In the genomic region with DNA sequence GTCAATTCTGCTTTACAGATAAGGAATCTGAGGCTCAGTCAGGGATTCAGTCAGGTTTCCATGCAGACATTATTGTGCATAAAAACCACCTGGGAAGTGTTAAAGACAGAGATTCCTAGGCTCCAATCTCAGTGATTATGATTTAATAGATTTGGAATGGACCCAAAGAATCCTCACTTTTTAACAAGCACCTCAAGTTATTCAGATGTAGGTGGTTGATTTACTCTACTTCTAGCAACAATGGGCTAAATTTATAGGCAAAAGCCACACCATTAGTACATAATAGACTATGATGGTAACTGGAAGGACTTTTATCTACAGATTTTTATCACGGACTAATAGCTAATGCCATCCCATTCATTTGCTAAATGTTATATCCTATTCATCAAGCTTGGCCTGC, we compare ENCODE assay signal across 23 cellular contexts. TPM values are rescaled to one million over a fixed set of nuclear protein-coding genes. Genes with fewer than 3 reads are reported as not detected.
DNase-seq lines count a peak whose midpoint lies in the region; ATAC-seq and TF ChIP-seq lines count a peak whose summit lies in the region.
"Had no signal": no experiment of that assay in that cellular context is flagged by ENCODE, and none has a peak within 500 bp of the region (broad histone marks: within the 10 kb centered on the region; RNA-seq: fewer than 3 reads in every experiment).

No MANE protein-coding gene starts in this region.

- H3F3A ChIP-seq in smooth muscle cell (ENCODE audit: low read depth): peaks cover 18% of the 10 kb centered on the region

- 52% methylated on average over 1 of the region's 1 CpG for WGBS in hepatocyte (ENCODE audit: low lambda C conversion rate, missing lambda C conversion rate)
- WGBS in smooth muscle cell (ENCODE audit: low lambda C conversion rate): 75% methylated on average over 1 of the region's 1 CpG

- H3K4me3 Mint-ChIP-seq in nephron: no peak overlapping the region
- H3K4me3 Mint-ChIP-seq: CD14-positive monocyte; CD4-positive, alpha-beta T cell; CD8-positive, alpha-beta memory T cell had no signal

- no peaks in the 10 kb centered on the region for H4K20me1 ChIP-seq in hepatocyte (ENCODE audit: insufficient read depth, poor library complexity, severe bottlenecking)
- H4K20me1 ChIP-seq in smooth muscle cell (ENCODE audit: low read depth): peaks cover 97% of the 10 kb centered on the region
- H4K20me1 ChIP-seq: BLaER1 treated with 17β-estradiol and CSF1 and Interleukin-3, amounts not matched to agents 10 nM and 100 nM had no signal

- H3K9ac ChIP-seq in smooth muscle cell (ENCODE audit: low read depth): no peak overlapping the region
- H3K9ac ChIP-seq: BLaER1 treated with 17β-estradiol and CSF1 and Interleukin-3, amounts not matched to agents 10 nM and 100 nM had no signal

- no peaks in the 10 kb centered on the region; a peak in 1 of 3 replicates for H3K36me3 ChIP-seq in HEK293 (ENCODE audit: control insufficient read depth in 2 of 2, insufficient read depth in 1 of 2, low read length in 2 of 2)
- H3K36me3 ChIP-seq in hepatocyte (replicated peaks; ENCODE audit: insufficient read depth, low read depth): no peaks in the 10 kb centered on the region
- no peaks in the 10 kb centered on the region for H3K36me3 ChIP-seq in smooth muscle cell (ENCODE audit: low read depth)
- H3K36me3 ChIP-seq: BE2C; BLaER1 treated with 17β-estradiol and CSF1 and Interleukin-3, amounts not matched to agents 10 nM and 100 nM; HAP-1 had no signal

- no peak for ATAC-seq in GM19463 (IDR thresholded peaks at IDR 0.05; ENCODE audit: unreplicated experiment)
- ATAC-seq: A549, GM12878 had no signal

- no peak for DNase-seq in hepatocyte (ENCODE audit: low spot score)
- no peak for DNase-seq in smooth muscle cell (lab: John Stamatoyannopoulos, UW; ENCODE audit: unreplicated experiment)
- DNase-seq in NCI-H146 treated with DMSO at 0.1 percent for 48 hours (lab: John Stamatoyannopoulos, UW; ENCODE audit: unreplicated experiment): no peak
- no peak for DNase-seq in NCI-H1092 (lab: John Stamatoyannopoulos, UW)
- DNase-seq: 8988T; ACHN; AML-193; BE2C; CD4-positive, alpha-beta T cell; CD8-positive, alpha-beta memory T cell; DMS 273 treated with DMSO at 0.1 percent for 48 hours; DMS79; EL; GDM1; GOT3 had no signal

- H3K9me3 Mint-ChIP-seq in nephron: no peaks in the 10 kb centered on the region
- H3K9me3 Mint-ChIP-seq: CD4-positive, alpha-beta T cell; CD8-positive, alpha-beta memory T cell had no signal

- peaks cover 27% of the 10 kb centered on the region for H3K4me1 ChIP-seq in HEK293 (ENCODE audit: control insufficient read depth, insufficient read depth, low read length)
- peaks cover 8% of the 10 kb centered on the region for H3K4me1 ChIP-seq in hepatocyte (ENCODE audit: insufficient read depth)
- H3K4me1 ChIP-seq in smooth muscle cell (ENCODE audit: low read depth): peaks cover 5% of the 10 kb centered on the region
- H3K4me1 ChIP-seq: BE2C; BLaER1 treated with 17β-estradiol and CSF1 and Interleukin-3, amounts not matched to agents 10 nM and 100 nM had no signal

- H3K27me3 Mint-ChIP-seq in nephron (ENCODE audit: low read depth): no peaks in the 10 kb centered on the region

- CTCF ChIA-PET in HEK293 (lab: Yijun Ruan, JAX): interaction anchor here (1.0 to 1.9 kb wide), 3 partner anchors 93 to 122 kb away, joined by 3 to 6 read pairs (median 4); no protein-coding TSS in a partner anchor

- H3K9me3 ChIP-seq in HEK293 (ENCODE audit: control insufficient read depth, insufficient read depth, low read depth, low read length) (no peaks in the 10 kb centered on the region), hepatocyte (ENCODE audit: low read depth) (no peaks in the 10 kb centered on the region), smooth muscle cell (replicated peaks; ENCODE audit: low read depth) (no peaks in the 10 kb centered on the region)
- H3K9me3 ChIP-seq: A549; BE2C; BLaER1 treated with 17β-estradiol and CSF1 and Interleukin-3, amounts not matched to agents 10 nM and 100 nM; HAP-1 had no signal

- H3K4me2 ChIP-seq in hepatocyte (peak overlapping the region; percentile 17), smooth muscle cell (no peak overlapping the region)
- H3K4me2 ChIP-seq: BLaER1 treated with 17β-estradiol and CSF1 and Interleukin-3, amounts not matched to agents 10 nM and 100 nM had no signal

- POLR2A ChIA-PET in HEK293 (lab: Yijun Ruan, JAX): interaction anchor here (0.8 to 1.9 kb wide), 2 partner anchors 9 to 134 kb away, joined by 3 to 5 read pairs; partner anchors contain the start of genes CCN2 and ENPP1

- H3K27me3 ChIP-seq in hepatocyte: no peaks in the 10 kb centered on the region
- no peaks in the 10 kb centered on the region for H3K27me3 ChIP-seq in smooth muscle cell (ENCODE audit: low read depth)
- H3K27me3 ChIP-seq: BE2C had no signal

- H3K36me3 Mint-ChIP-seq in nephron (ENCODE audit: low read depth): no peaks in the 10 kb centered on the region
- H3K36me3 Mint-ChIP-seq: CD14-positive monocyte; CD8-positive, alpha-beta memory T cell had no signal

- no peaks in the 10 kb centered on the region for H3K9me2 ChIP-seq in hepatocyte (replicated peaks; ENCODE audit: insufficient read depth)

- no peak for TF ChIP-seq CTCF in HEK293 (tag by site-specific recombination; IDR thresholded peaks at IDR 0.05)
- no peak for TF ChIP-seq CTCF in hepatocyte (IDR thresholded peaks at IDR 0.05; ENCODE audit: poor library complexity)
- no peak for TF ChIP-seq CTCF in nephron (IDR thresholded peaks at IDR 0.05; ENCODE audit: unreplicated experiment in 3 of 3)
- no peak for TF ChIP-seq CTCF in smooth muscle cell (IDR thresholded peaks at IDR 0.05; ENCODE audit: borderline replicate concordance, insufficient read depth, poor library complexity, severe bottlenecking)

- H3K4me1 Mint-ChIP-seq in nephron: peaks cover 44% of the 10 kb centered on the region
- H3K4me1 Mint-ChIP-seq: CD14-positive monocyte; CD8-positive, alpha-beta memory T cell had no signal

- H3K4me3 ChIP-seq in HEK293 (ENCODE audit: low read depth, low read length) (no peak overlapping the region), hepatocyte (no peak overlapping the region), smooth muscle cell (no peak overlapping the region)
- H3K4me3 ChIP-seq: A549; BLaER1 treated with 17β-estradiol and CSF1 and Interleukin-3, amounts not matched to agents 10 nM and 100 nM; GM12878; HAP-1 had no signal

- H3K27ac Mint-ChIP-seq in nephron: peak overlapping the region; percentile 58 to 87 (median 83)
- H3K27ac Mint-ChIP-seq: CD14-positive monocyte; CD4-positive, alpha-beta T cell; CD8-positive, alpha-beta memory T cell had no signal

- peaks cover 38% of the 10 kb centered on the region for H3K79me2 ChIP-seq in hepatocyte
- peaks cover 91% of the 10 kb centered on the region for H3K79me2 ChIP-seq in smooth muscle cell (ENCODE audit: low read depth)

- H3K27ac ChIP-seq in HEK293 (ENCODE audit: extremely low read depth, low read depth, low read length) (peak overlapping the region; percentile 36; the same call in 1 of the 2 replicates), hepatocyte (peak overlapping the region; percentile 42), smooth muscle cell (ENCODE audit: low read depth) (peak overlapping the region; percentile 47)
- H3K27ac ChIP-seq: A549; BLaER1 treated with 17β-estradiol and CSF1 and Interleukin-3, amounts not matched to agents 10 nM and 100 nM had no signal

- H2AFZ ChIP-seq in hepatocyte: no peak overlapping the region
- H2AFZ ChIP-seq in smooth muscle cell (ENCODE audit: low read depth): no peak overlapping the region

TF ChIP-seq in HEK293, 187 proteins besides CTCF, POLR2A, EP300 and RAD21 (continues in another document):
- TF ChIP-seq INSM2 (tag by site-specific recombination; IDR thresholded peaks at IDR 0.05) (no peak), MYNN (tag by site-specific recombination; IDR thresholded peaks at IDR 0.05; ENCODE audit: borderline replicate concordance) (no peak), GLIS1 (tag by site-specific recombination; IDR thresholded peaks at IDR 0.05) (peak; percentile 53), ZNF391 (tag by site-specific recombination; IDR thresholded peaks at IDR 0.05; ENCODE audit: borderline replicate concordance, low read depth) (no peak), ZNF514 (tag by site-specific recombination; IDR thresholded peaks at IDR 0.05) (no peak), ZNF16 (tag by site-specific recombination; IDR thresholded peaks at IDR 0.05; ENCODE audit: low read depth) (no peak), ZNF623 (tag by site-specific recombination; IDR thresholded peaks at IDR 0.05) (no peak), WT1 (tag by site-specific recombination; IDR thresholded peaks at IDR 0.05) (peak; percentile 79)
- TF ChIP-seq, protein P1, sequence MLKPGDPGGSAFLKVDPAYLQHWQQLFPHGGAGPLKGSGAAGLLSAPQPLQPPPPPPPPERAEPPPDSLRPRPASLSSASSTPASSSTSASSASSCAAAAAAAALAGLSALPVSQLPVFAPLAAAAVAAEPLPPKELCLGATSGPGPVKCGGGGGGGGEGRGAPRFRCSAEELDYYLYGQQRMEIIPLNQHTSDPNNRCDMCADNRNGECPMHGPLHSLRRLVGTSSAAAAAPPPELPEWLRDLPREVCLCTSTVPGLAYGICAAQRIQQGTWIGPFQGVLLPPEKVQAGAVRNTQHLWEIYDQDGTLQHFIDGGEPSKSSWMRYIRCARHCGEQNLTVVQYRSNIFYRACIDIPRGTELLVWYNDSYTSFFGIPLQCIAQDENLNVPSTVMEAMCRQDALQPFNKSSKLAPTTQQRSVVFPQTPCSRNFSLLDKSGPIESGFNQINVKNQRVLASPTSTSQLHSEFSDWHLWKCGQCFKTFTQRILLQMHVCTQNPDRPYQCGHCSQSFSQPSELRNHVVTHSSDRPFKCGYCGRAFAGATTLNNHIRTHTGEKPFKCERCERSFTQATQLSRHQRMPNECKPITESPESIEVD (tag by site-specific recombination; IDR thresholded peaks at IDR 0.05): peak; percentile 44

RNA-seq across cellular contexts. Expression of gene ENPP1, which starts 9.0 kb away (rescaled TPM):
- total RNA-seq in hepatocyte (86.9 and 91.4 TPM in 2 replicates), smooth muscle cell (433 and 501 TPM in 2 replicates)
- polyA plus RNA-seq in hepatocyte (74.7 and 81.5 TPM in 2 replicates), smooth muscle cell (193 and 329 TPM in 2 replicates)
- polyA plus RNA-seq: CD14-positive monocyte had no signal
